In the genomic region with DNA sequence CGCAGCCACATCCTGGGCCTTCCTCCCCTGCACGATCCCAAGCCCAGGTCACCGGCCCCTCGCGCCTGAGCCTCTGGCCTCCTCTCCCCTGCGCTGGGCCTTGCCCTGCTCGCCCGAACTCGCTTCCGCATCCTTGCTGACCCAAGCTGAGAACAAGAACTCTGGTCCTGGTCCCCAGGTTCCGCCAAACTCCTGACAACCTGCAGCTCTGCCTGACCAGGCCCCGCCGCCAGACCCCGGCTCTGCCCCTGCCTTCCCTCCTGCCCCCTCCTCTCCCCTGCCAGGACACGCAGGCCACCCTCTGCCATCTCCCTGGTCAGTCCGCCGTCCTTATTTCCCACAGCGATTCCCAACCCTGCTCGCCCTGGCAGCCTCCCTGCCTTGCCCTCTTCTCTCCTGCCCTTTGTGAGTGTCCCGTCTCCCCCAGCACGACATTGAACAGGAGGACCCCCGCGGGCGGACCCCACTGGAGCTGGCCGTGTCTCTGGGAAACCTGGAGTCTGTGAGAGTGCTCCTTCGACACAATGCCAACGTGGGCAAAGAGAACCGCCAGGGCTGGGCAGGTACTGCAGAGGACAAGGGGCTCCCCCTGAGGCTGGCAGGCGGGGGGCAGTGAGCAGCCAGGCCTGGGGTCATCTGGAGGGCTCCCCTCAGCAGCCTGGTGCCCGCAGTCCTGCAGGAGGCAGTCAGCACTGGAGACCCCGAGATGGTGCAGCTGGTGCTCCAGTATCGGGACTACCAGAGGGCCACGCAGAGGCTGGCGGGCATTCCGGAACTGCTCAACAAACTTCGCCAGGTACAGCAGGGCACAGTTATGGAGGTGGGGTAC, we compare ENCODE assay signal across 8 cellular contexts. TPM values are rescaled to one million over a fixed set of nuclear protein-coding genes. Genes with fewer than 3 reads are reported as not detected.
DNase-seq lines count a peak whose midpoint lies in the region; ATAC-seq and TF ChIP-seq lines count a peak whose summit lies in the region.

No MANE protein-coding gene starts in this region.

- TF ChIP-seq RAD21 in IMR-90 (IDR thresholded peaks at IDR 0.05; ENCODE audit: low read length) = no peak
- no peak for TF ChIP-seq RAD21 in liver (IDR thresholded peaks at IDR 0.05)

- ATAC-seq in IMR-90 (ENCODE audit: low read depth) = peak; percentile 9
- ATAC-seq in HG03378 (IDR thresholded peaks at IDR 0.05; ENCODE audit: unreplicated experiment) = no peak
- ATAC-seq in HG02840 (IDR thresholded peaks at IDR 0.05; ENCODE audit: low FRiP score, unreplicated experiment) = no peak
- no peak for ATAC-seq in GM19452 (IDR thresholded peaks at IDR 0.05; ENCODE audit: unreplicated experiment)

- H2AFZ ChIP-seq in IMR-90 (replicated peaks; ENCODE audit: low read length, poor library complexity) = peak overlapping the region; percentile 89
- peak overlapping the region; percentile 57 for H2AFZ ChIP-seq in mammary epithelial cell (ENCODE audit: low read depth, low read length)

- peak overlapping the region; percentile 55; the same call in 1 of the 2 replicates for H3K18ac ChIP-seq in IMR-90 (ENCODE audit: low read depth, low read length)

- H4K5ac ChIP-seq in IMR-90 (ENCODE audit: low read depth, low read length) = peak overlapping the region; percentile 56

- H2BK5ac ChIP-seq in IMR-90 (ENCODE audit: low read depth, low read length, poor library complexity, severe bottlenecking) = peak overlapping the region; percentile 87

- peaks cover 71 to 82% (median 78%) of the 10 kb centered on the region in 11 experiments for H3K36me3 ChIP-seq in BLaER1 treated with 17β-estradiol and CSF1 and Interleukin-3, amounts not matched to agents 10 nM and 100 nM
- H3K36me3 ChIP-seq in IMR-90 (ENCODE audit: control insufficient read depth, insufficient read depth, low read length) (peaks cover 36% of the 10 kb centered on the region), mammary epithelial cell (ENCODE audit: insufficient read depth, low read length) (peaks cover 5% of the 10 kb centered on the region), liver (ENCODE audit: control insufficient read depth in 4 of 4, insufficient read depth in 3 of 4, low read depth in 1 of 4, low read length in 3 of 4) (peaks cover 0 to 11% (median 6%) of the 10 kb centered on the region in 4 donors), tibial nerve (peaks cover 0 to 64% (median 17%) of the 10 kb centered on the region in 3 donors)

- H4K91ac ChIP-seq in IMR-90 (ENCODE audit: insufficient read depth, low read depth, low read length) = peak overlapping the region; percentile 97

- CTCF ChIA-PET in IMR-90 (lab: Yijun Ruan, JAX) = interaction anchor here (0.6 to 1.0 kb wide), 2 partner anchors 49 to 57 kb away, joined by 3 read pairs; no protein-coding TSS in a partner anchor
- CTCF ChIA-PET in mammary epithelial cell (lab: Charles Lee; ENCODE audit: low non-redundant PET) = no interaction called here

- peak overlapping the region; percentile 88 to 99 (median 97) for H3K4me2 ChIP-seq in BLaER1 treated with 17β-estradiol and CSF1 and Interleukin-3, amounts not matched to agents 10 nM and 100 nM
- H3K4me2 ChIP-seq in IMR-90 (ENCODE audit: low read depth, low read length) = peak overlapping the region; percentile 92
- peak overlapping the region; percentile 99 for H3K4me2 ChIP-seq in mammary epithelial cell (ENCODE audit: insufficient read depth, low read depth, low read length)

- no peak for DNase-seq in IMR-90
- no peak for DNase-seq in mammary epithelial cell
- DNase-seq in tibial nerve (ENCODE audit: low spot score in 2 of 2) = no peak

- H3K27ac ChIP-seq in BLaER1 treated with 17β-estradiol and CSF1 and Interleukin-3, amounts not matched to agents 10 nM and 100 nM = peak overlapping the region; percentile 63 to 100 (median 99)
- H3K27ac ChIP-seq in IMR-90 (ENCODE audit: insufficient read depth, low read length) (peak overlapping the region; percentile 95), mammary epithelial cell (ENCODE audit: insufficient read depth, low read depth, low read length) (peak overlapping the region; percentile 46), liver (ENCODE audit: low read depth in 1 of 2, low read length in 2 of 2) (peak overlapping the region in 1 of 2 donors; percentile 23), tibial nerve (peak overlapping the region; percentile 84 to 93 (median 88))

- POLR2A ChIA-PET in IMR-90 (lab: Charles Lee; ENCODE audit: unreplicated experiment) = interaction anchor here (0.6 kb wide), 1 partner anchor 293 kb away, joined by 7 read pairs; no protein-coding TSS in a partner anchor

- peak overlapping the region; percentile 98 for H3K4ac ChIP-seq in IMR-90 (ENCODE audit: low read depth, low read length)

- peak overlapping the region; percentile 92 to 93 for H4K8ac ChIP-seq in IMR-90 (ENCODE audit: low read depth in 2 of 2, low read length in 2 of 2)

- peak overlapping the region; percentile 93 to 100 (median 99) for H3K9ac ChIP-seq in BLaER1 treated with 17β-estradiol and CSF1 and Interleukin-3, amounts not matched to agents 10 nM and 100 nM
- H3K9ac ChIP-seq in IMR-90 (ENCODE audit: low read depth, low read length) (peak overlapping the region; percentile 89), mammary epithelial cell (ENCODE audit: insufficient read depth, low read length) (peak overlapping the region; percentile 69), liver (ENCODE audit: low read depth in 1 of 2, low read length in 2 of 2) (peak overlapping the region in 1 of 2 donors; percentile 12)

- H2BK120ac ChIP-seq in IMR-90 (ENCODE audit: low read depth, low read length) = peak overlapping the region; percentile 64

- peaks cover 16 to 57% of the 10 kb centered on the region in 2 experiments; a peak in 3 of 4 replicates for H3K79me1 ChIP-seq in IMR-90 (ENCODE audit: low read depth in 1 of 2, low read length in 2 of 2)

- no peak for TF ChIP-seq EP300 in tibial nerve (IDR thresholded peaks at IDR 0.05)

- peak overlapping the region; percentile 94 for H3K23ac ChIP-seq in IMR-90 (ENCODE audit: low read depth, low read length)

- H3K27me3 ChIP-seq in BLaER1 treated with 17β-estradiol and CSF1 and Interleukin-3, amounts not matched to agents 10 nM and 100 nM = no peaks in the 10 kb centered on the region
- H3K27me3 ChIP-seq in IMR-90 (ENCODE audit: control insufficient read depth, insufficient read depth, low read length) (no peaks in the 10 kb centered on the region), mammary epithelial cell (ENCODE audit: insufficient read depth, low read length) (no peaks in the 10 kb centered on the region), liver (ENCODE audit: control insufficient read depth in 4 of 4, insufficient read depth in 4 of 4, low read length in 3 of 4) (no peaks in the 10 kb centered on the region), tibial nerve (no peaks in the 10 kb centered on the region)

- peaks cover 22% of the 10 kb centered on the region; the same call in 1 of the 2 replicates for H3K9me1 ChIP-seq in IMR-90 (ENCODE audit: insufficient read depth, low read length)

- TF ChIP-seq POLR2A in IMR-90 (IDR thresholded peaks at IDR 0.05; ENCODE audit: low read depth, low read length) (no peak), tibial nerve (IDR thresholded peaks at IDR 0.05) (no peak)

- H3K79me2 ChIP-seq in mammary epithelial cell (ENCODE audit: insufficient read depth, low read length) = peaks cover 42% of the 10 kb centered on the region

- TF ChIP-seq CTCF in IMR-90 (conservative IDR thresholded peaks at IDR 0.05; ENCODE audit: low read depth, low read length) (no peak), mammary epithelial cell (conservative IDR thresholded peaks at IDR 0.05 in 1 of 2, IDR thresholded peaks at IDR 0.05 in 1 of 2; ENCODE audit: extremely low read depth in 1 of 2, insufficient read depth in 1 of 2, low read depth in 1 of 2, low read length in 2 of 2) (no peak), liver (IDR thresholded peaks at IDR 0.05; ENCODE audit: low read depth, low read length, missing input control) (no peak), tibial nerve (IDR thresholded peaks at IDR 0.05) (no peak)

- BruUV-seq in IMR-90 (replicated peaks; lab: Mats Ljungman, UMichigan) (no TSS peak), mammary epithelial cell (replicated peaks; lab: Mats Ljungman, UMichigan) (no TSS peak)

- peaks cover 11 to 49% (median 41%) of the 10 kb centered on the region in 11 experiments; a peak in 21 of 22 replicates for H4K20me1 ChIP-seq in BLaER1 treated with 17β-estradiol and CSF1 and Interleukin-3, amounts not matched to agents 10 nM and 100 nM
- H4K20me1 ChIP-seq in IMR-90 (ENCODE audit: insufficient read depth, low read length) = peaks cover 15% of the 10 kb centered on the region
- no peaks in the 10 kb centered on the region for H4K20me1 ChIP-seq in mammary epithelial cell (ENCODE audit: insufficient read depth, low read length)

- H3K4me3 ChIP-seq in BLaER1 treated with 17β-estradiol and CSF1 and Interleukin-3, amounts not matched to agents 10 nM and 100 nM = peak overlapping the region; percentile 66 to 86 (median 77)
- H3K4me3 ChIP-seq in IMR-90 (ENCODE audit: insufficient read depth, low read depth, low read length) (peak overlapping the region; percentile 69), mammary epithelial cell (replicated peaks in 1 of 3; ENCODE audit: insufficient read depth in 1 of 3, low read depth in 2 of 3, low read length in 3 of 3) (peak overlapping the region; percentile 64 to 84 (median 71)), liver (ENCODE audit: low read depth in 1 of 3, low read length in 3 of 3) (peak overlapping the region; percentile 26 to 86 (median 53)), tibial nerve (peak overlapping the region; percentile 59 to 88 (median 75))

- no peak overlapping the region; the same call in 1 of the 2 replicates for H2BK20ac ChIP-seq in IMR-90 (ENCODE audit: low read depth, low read length)

- H2AK9ac ChIP-seq in IMR-90 (replicated peaks; ENCODE audit: low read depth, low read length, poor library complexity) = peak overlapping the region; percentile 99

- no peak overlapping the region; the same call in 2 of the 3 replicates for H2BK15ac ChIP-seq in IMR-90 (ENCODE audit: low read depth, low read length)

- in situ Hi-C loops in IMR-90 (cut with MboI; ENCODE audit: low sequenced_read_pairs) = no loop called here
- in situ Hi-C loops in mammary epithelial cell (cut with MboI; ENCODE audit: low sequenced_read_pairs in 2 of 2) = no loop called here

- peak overlapping the region; percentile 85 for H2AK5ac ChIP-seq in IMR-90 (ENCODE audit: low read depth, low read length)

- intact Hi-C loops in IMR-90 (cut with micrococcal nuclease) = loop anchor here (2.0 kb wide), 2 partner anchors 13 to 27 kb away; a partner anchor contains a TSS
- intact Hi-C loops in mammary epithelial cell (cut with micrococcal nuclease) = loop anchor here (1.0 kb wide), 1 partner anchor 22 kb away; no protein-coding TSS in a partner anchor

- H3K9me3 ChIP-seq in BLaER1 treated with 17β-estradiol and CSF1 and Interleukin-3, amounts not matched to agents 10 nM and 100 nM (replicated peaks in 1 of 11) = peaks cover 5 to 20% (median 15%) of the 10 kb centered on the region in 11 experiments; a peak in 21 of 22 replicates
- H3K9me3 ChIP-seq in IMR-90 (ENCODE audit: control insufficient read depth, insufficient read depth, low read length) (no peaks in the 10 kb centered on the region), mammary epithelial cell (replicated peaks; ENCODE audit: insufficient read depth, low read length) (no peaks in the 10 kb centered on the region), liver (ENCODE audit: control insufficient read depth in 4 of 4, low read length in 3 of 4) (no peaks in the 10 kb centered on the region), tibial nerve (peaks cover 0 to under 1% (median 0%) of the 10 kb centered on the region in 4 donors)

- H3K56ac ChIP-seq in IMR-90 (ENCODE audit: extremely low read depth, insufficient read depth, low read length) = peak overlapping the region; percentile 58

- 56% methylated on average over 13 of the region's 36 CpGs; no CpG with 5 or more reads in 1 of the 2 experiments for WGBS in IMR-90 (ENCODE audit: extremely low coverage in 2 of 2, insufficient read length in 1 of 2), 2 experiments
- WGBS in mammary epithelial cell (ENCODE audit: low coverage, missing lambda C conversion rate) = 12% methylated on average over 11 of the region's 36 CpGs
- WGBS in liver = 51% methylated on average over 36 of the region's 36 CpGs
- 21 to 24% methylated on average over 29 to 32 of the region's 36 CpGs for WGBS in tibial nerve, 2 donors

- H3K14ac ChIP-seq in IMR-90 (replicated peaks; ENCODE audit: low read depth, low read length) = peak overlapping the region; percentile 97

- dilution Hi-C loops in IMR-90 (cut with HindIII; ENCODE audit: low sequenced_read_pairs, unreplicated experiment) = no loop called here
- dilution Hi-C loops in mammary epithelial cell (cut with HindIII; ENCODE audit: low sequenced_read_pairs) = no loop called here

- H3K4me1 ChIP-seq in BLaER1 treated with 17β-estradiol and CSF1 and Interleukin-3, amounts not matched to agents 10 nM and 100 nM = peaks cover 70 to 81% (median 75%) of the 10 kb centered on the region in 10 experiments
- H3K4me1 ChIP-seq in IMR-90 (ENCODE audit: control insufficient read depth, insufficient read depth, low read length) (peaks cover 21% of the 10 kb centered on the region), mammary epithelial cell (ENCODE audit: insufficient read depth, low read length) (peaks cover 35% of the 10 kb centered on the region), liver (ENCODE audit: control insufficient read depth in 4 of 4, insufficient read depth in 4 of 4, low read length in 3 of 4) (peaks cover 0 to 24% (median 14%) of the 10 kb centered on the region in 4 donors), tibial nerve (peaks cover 0 to 73% (median 33%) of the 10 kb centered on the region in 4 donors)

RNA-seq across cellular contexts. Expression of a gene that starts 0.8 kb away (rescaled TPM):
- total RNA-seq in IMR-90 (2012; rRNA removed) (7.3 and 8.1 TPM in 2 replicates), mammary epithelial cell (10 to 100 TPM; 25.7 to 56.7 TPM), liver (10 to 100 TPM in 1 of 2 donors, 1 to 10 TPM in 1; 5.6 to 15.0 TPM), tibial nerve (100 to 1,000 TPM in 1 of 4 donors, 10 to 100 TPM in 3; 46.8 to 158 (median 69.5) TPM)
- polyA plus RNA-seq in IMR-90 (2012; rRNA removed) (38.4 and 44.0 TPM in 2 replicates), mammary epithelial cell (29.0 TPM), liver (1 to 10 TPM; 5.5 to 6.1 TPM)
- 31.2 and 35.3 TPM in 2 replicates for polyA plus RNA-seq in IMR-90 (2012; cell fraction: cytosol; rRNA removed)
- 129 and 331 TPM in 2 replicates for polyA plus RNA-seq in IMR-90 (2012; cell fraction: nucleus; rRNA removed; ENCODE audit: low replicate concordance)
- 34.7 TPM for polyA minus RNA-seq in mammary epithelial cell

RNA-seq across cellular contexts. Expression of a gene that starts 13.5 kb away (rescaled TPM):
- total RNA-seq in IMR-90 (2012; rRNA removed) (7.3 and 7.8 TPM in 2 replicates), mammary epithelial cell (10 to 100 TPM; 47.0 to 86.9 TPM), liver (10 to 100 TPM in 1 of 2 donors, 1 to 10 TPM in 1; 4.8 to 10.4 TPM), tibial nerve (10 to 100 TPM; 28.5 to 51.6 (median 43.1) TPM)
- polyA plus RNA-seq in IMR-90 (2012; rRNA removed) (26.7 and 29.2 TPM in 2 replicates), mammary epithelial cell (34.8 TPM), liver (1 to 10 TPM; 7.6 to 8.7 TPM)
- polyA plus RNA-seq in IMR-90 (2012; cell fraction: cytosol; rRNA removed) = 14.4 and 25.5 TPM in 2 replicates
- 83.1 and 197 TPM in 2 replicates for polyA plus RNA-seq in IMR-90 (2012; cell fraction: nucleus; rRNA removed; ENCODE audit: low replicate concordance)
- polyA minus RNA-seq in mammary epithelial cell = 21.2 TPM

RNA-seq across cellular contexts. Expression of a gene that starts 23.6 kb away (rescaled TPM):
- total RNA-seq in IMR-90 (2012; rRNA removed) = 23.9 and 26.7 TPM in 2 replicates
- 41.8 and 45.8 TPM in 2 replicates for polyA plus RNA-seq in IMR-90 (2012; rRNA removed)
- 23.5 and 42.3 TPM in 2 replicates for polyA plus RNA-seq in IMR-90 (2012; cell fraction: cytosol; rRNA removed)
- 130 and 275 TPM in 2 replicates for polyA plus RNA-seq in IMR-90 (2012; cell fraction: nucleus; rRNA removed; ENCODE audit: low replicate concordance)
- 10 to 100 TPM; 31.7 to 55.4 TPM for total RNA-seq in mammary epithelial cell
- polyA plus RNA-seq in mammary epithelial cell = 37.8 TPM
- polyA minus RNA-seq in mammary epithelial cell = 81.3 TPM
- total RNA-seq in liver = 10 to 100 TPM; 35.0 to 41.4 TPM
- 10 to 100 TPM; 13.4 to 28.4 TPM for polyA plus RNA-seq in liver
- 100 to 1,000 TPM in 1 of 4 donors, 10 to 100 TPM in 3; 46.0 to 134 (median 65.4) TPM for total RNA-seq in tibial nerve
